ENCODE assay signal across 33 cellular contexts in the genomic region with DNA sequence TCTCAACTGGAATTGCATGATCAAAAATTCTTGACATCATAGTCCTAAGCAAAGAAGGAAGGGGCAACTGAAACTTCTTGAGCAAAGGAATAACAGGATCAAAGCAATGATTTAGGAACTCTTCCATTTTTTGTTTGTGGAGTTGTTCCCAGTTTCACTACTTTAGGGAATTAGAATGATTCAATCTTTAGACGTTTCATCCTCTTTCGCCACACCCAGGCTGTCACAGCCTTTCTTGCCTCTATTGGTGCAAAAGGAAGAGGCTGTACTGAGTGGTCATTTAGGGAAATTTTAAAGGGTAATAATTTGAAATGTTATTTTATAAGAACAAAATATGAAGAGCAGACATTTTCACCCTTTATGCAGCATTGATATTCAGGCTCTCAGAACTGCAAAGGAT.
A peak's percentile ranks its signal among the peaks of the same experiment; 100 is the strongest.
DNase-seq lines count a peak whose midpoint lies in the region; ATAC-seq, FAIRE-seq and TF ChIP-seq lines count a peak whose summit lies in the region.
"Had no signal": no experiment of that assay in that cellular context is flagged by ENCODE, and none has a peak within 500 bp of the region (broad histone marks: within the 10 kb centered on the region; RNA-seq: fewer than 3 reads in every experiment).

No MANE protein-coding gene starts in this region.

- no peak overlapping the region for H3K4me3 ChIP-seq in PC-3 (ENCODE audit: low read length)
- no peak overlapping the region for H3K4me3 ChIP-seq in neural progenitor cell
- no peak overlapping the region for H3K4me3 ChIP-seq in kidney (ENCODE audit: low read length in 2 of 2)
- no peak overlapping the region for H3K4me3 ChIP-seq in lower leg skin (ENCODE audit: low read depth, poor library complexity, severe bottlenecking)
- no peak overlapping the region for H3K4me3 ChIP-seq in colonic mucosa
- H3K4me3 ChIP-seq: Peyer's patch, suprapubic skin, upper lobe of left lung had no signal

- H3K4me2 ChIP-seq in PC-3 (ENCODE audit: low read length) (no peak overlapping the region), neural progenitor cell (no peak overlapping the region)

- H3K27me3 Mint-ChIP-seq in neural progenitor cell (ENCODE audit: insufficient read depth, low read depth) = no peaks in the 10 kb centered on the region
- H3K27me3 Mint-ChIP-seq: activated naive CD8-positive, alpha-beta T cell treated with anti-CD3 and anti-CD28 coated beads, Interleukin-2, amount 10 ng/mL, durations not matched to agents 7 days and 5 days; CD4-positive, CD25-positive, alpha-beta regulatory T cell; central memory CD8-positive, alpha-beta T cell; T-helper 17 cell had no signal

- H3K9me3 ChIP-seq in PC-3 (ENCODE audit: low read length) (no peaks in the 10 kb centered on the region), neural progenitor cell (ENCODE audit: low read depth) (no peaks in the 10 kb centered on the region), kidney (ENCODE audit: control insufficient read depth in 1 of 2, low read length in 2 of 2) (no peaks in the 10 kb centered on the region), colonic mucosa (no peaks in the 10 kb centered on the region)
- H3K9me3 ChIP-seq: Peyer's patch, suprapubic skin, upper lobe of left lung had no signal

- no peak overlapping the region for H3K27ac Mint-ChIP-seq in neural progenitor cell
- H3K27ac Mint-ChIP-seq: activated naive CD8-positive, alpha-beta T cell treated with anti-CD3 and anti-CD28 coated beads, Interleukin-2, amount 10 ng/mL, durations not matched to agents 7 days and 5 days; CD4-positive, CD25-positive, alpha-beta regulatory T cell; natural killer cell; T-helper 17 cell had no signal

- ATAC-seq in PC-3 = no peak; the same call in 1 of the 2 replicates
- ATAC-seq: activated T-cell treated with anti-CD3 and anti-CD28 coated beads, Interleukin-2, amount 50 U/mL, for 4 hours; foreskin keratinocyte; natural killer cell; T-helper 17 cell had no signal

- H3K36me3 ChIP-seq in PC-3 (ENCODE audit: low read depth, low read length) (no peaks in the 10 kb centered on the region), neural progenitor cell (no peaks in the 10 kb centered on the region), kidney (ENCODE audit: control insufficient read depth in 1 of 2, insufficient read depth in 2 of 2, low read length in 2 of 2) (no peaks in the 10 kb centered on the region), colonic mucosa (no peaks in the 10 kb centered on the region)
- H3K36me3 ChIP-seq: Peyer's patch, suprapubic skin, upper lobe of left lung had no signal

- no peak overlapping the region for H3K4me3 Mint-ChIP-seq in neural progenitor cell
- H3K4me3 Mint-ChIP-seq: activated naive CD8-positive, alpha-beta T cell treated with anti-CD3 and anti-CD28 coated beads, Interleukin-2, amount 10 ng/mL, durations not matched to agents 7 days and 5 days; activated T-cell treated with anti-CD3 and anti-CD28 coated beads, Interleukin-2, amount 50 U/mL, for 4 hours; CD4-positive, CD25-positive, alpha-beta regulatory T cell; central memory CD8-positive, alpha-beta T cell; natural killer cell; T-helper 17 cell had no signal

- H3K27ac ChIP-seq in PC-3 (ENCODE audit: low read length) = no peak overlapping the region
- H3K27ac ChIP-seq in neural progenitor cell = no peak overlapping the region
- no peak overlapping the region for H3K27ac ChIP-seq in kidney (ENCODE audit: low read depth in 2 of 2, low read length in 2 of 2)
- H3K27ac ChIP-seq in colonic mucosa = no peak overlapping the region
- H3K27ac ChIP-seq: foreskin keratinocyte, Peyer's patch, suprapubic skin, upper lobe of left lung had no signal

- H3F3A ChIP-seq in PC-3 (ENCODE audit: low read length, unreplicated experiment) (no peaks in the 10 kb centered on the region), neural progenitor cell (ENCODE audit: low read depth) (no peaks in the 10 kb centered on the region)

- H3K79me2 ChIP-seq in PC-3 (ENCODE audit: low read length) (no peaks in the 10 kb centered on the region), neural progenitor cell (ENCODE audit: low read depth) (no peaks in the 10 kb centered on the region)

- H3K4me1 ChIP-seq in PC-3 (ENCODE audit: insufficient read depth, low read length) = no peaks in the 10 kb centered on the region
- no peaks in the 10 kb centered on the region for H3K4me1 ChIP-seq in neural progenitor cell
- no peaks in the 10 kb centered on the region for H3K4me1 ChIP-seq in kidney (ENCODE audit: control insufficient read depth in 1 of 2, insufficient read depth in 1 of 2, low read depth in 1 of 2, low read length in 2 of 2)
- H3K4me1 ChIP-seq in colonic mucosa = no peaks in the 10 kb centered on the region
- H3K4me1 ChIP-seq: foreskin keratinocyte, Peyer's patch, suprapubic skin, upper lobe of left lung had no signal

- no peaks in the 10 kb centered on the region for H3K9me2 ChIP-seq in PC-3 (replicated peaks; ENCODE audit: low read length)

- H3K9me3 Mint-ChIP-seq in neural progenitor cell = peaks cover 9% of the 10 kb centered on the region
- H3K9me3 Mint-ChIP-seq: activated naive CD8-positive, alpha-beta T cell treated with anti-CD3 and anti-CD28 coated beads, Interleukin-2, amount 10 ng/mL, durations not matched to agents 7 days and 5 days; central memory CD8-positive, alpha-beta T cell had no signal

- intact Hi-C loops in PC-3 (cut with micrococcal nuclease) = no loop called here
- intact Hi-C loops in kidney (cut with DNase I) = no loop called here
- intact Hi-C loops in lower leg skin (cut with DNase I; ENCODE audit: low total_unique reads) = no loop called here
- intact Hi-C loops in colonic mucosa (cut with DNase I) = no loop called here

- CTCF ChIA-PET in PC-3 (lab: Charles Lee) = interaction anchor here (0.6 kb wide), 1 partner anchor 895 kb away, joined by 3 read pairs; no protein-coding TSS in a partner anchor

- H3K4me1 Mint-ChIP-seq in neural progenitor cell = no peaks in the 10 kb centered on the region
- H3K4me1 Mint-ChIP-seq: activated naive CD8-positive, alpha-beta T cell treated with anti-CD3 and anti-CD28 coated beads, Interleukin-2, amount 10 ng/mL, durations not matched to agents 7 days and 5 days; CD4-positive, CD25-positive, alpha-beta regulatory T cell; central memory CD8-positive, alpha-beta T cell; natural killer cell; T-helper 17 cell had no signal

- WGBS in lower leg skin, 2 donors = 43 to 62% methylated on average over 2 of the region's 2 CpGs

- FAIRE-seq in G401.6 (lab: Jason Lieb, UNC) = peak; percentile 36
- FAIRE-seq in kidney (lab: Jason Lieb, UNC) = no peak
- FAIRE-seq: GM18507, keratinocyte, small intestine had no signal

- H2AFZ ChIP-seq in PC-3 (ENCODE audit: low read length) (no peak overlapping the region), neural progenitor cell (replicated peaks) (peak overlapping the region; percentile 2)

- TF ChIP-seq CTCF in PC-3 (conservative IDR thresholded peaks at IDR 0.05; ENCODE audit: low read depth, low read length) = no peak
- TF ChIP-seq CTCF in neural progenitor cell (IDR thresholded peaks at IDR 0.05) = no peak
- no peak for TF ChIP-seq CTCF in kidney (IDR thresholded peaks at IDR 0.05; ENCODE audit: borderline replicate concordance, extremely low read depth, insufficient read depth)
- no peak for TF ChIP-seq CTCF in lower leg skin (IDR thresholded peaks at IDR 0.05)
- TF ChIP-seq CTCF in colonic mucosa (IDR thresholded peaks at IDR 0.05) = no peak

- H4K20me1 ChIP-seq in PC-3 (ENCODE audit: low read length) = no peaks in the 10 kb centered on the region
- H4K20me1 ChIP-seq in neural progenitor cell (ENCODE audit: low read depth) = no peaks in the 10 kb centered on the region

- DNase-seq in PC-3 = peak; percentile 4
- DNase-seq in fibroblast of gingiva (ENCODE audit: low read depth) = peak; percentile 52
- DNase-seq in neural progenitor cell (ENCODE audit: low spot score) = no peak
- DNase-seq in kidney = no peak
- no peak for DNase-seq in lower leg skin (ENCODE audit: low spot score in 2 of 2)
- no peak for DNase-seq in A172 (ENCODE audit: low spot score)
- no peak for DNase-seq in colonic mucosa
- DNase-seq: activated gamma-delta T cell; activated naive CD8-positive, alpha-beta T cell treated with anti-CD3 and anti-CD28 coated beads, Interleukin-2, amount 10 ng/mL, durations not matched to agents 7 days and 5 days; activated T-cell treated with anti-CD3 and anti-CD28 coated beads, Interleukin-2, amount 50 U/mL, for 4 hours; Calu3; CD4-positive, CD25-positive, alpha-beta regulatory T cell; DMS79; H7; head of caudate nucleus; KBM-7; natural killer cell; NCI-H1417; NCI-H2029 treated with DMSO at 0.1 percent for 48 hours; NCI-H226; NCI-H69; Peyer's patch; SHP77; small intestine; stimulated activated naive CD4-positive, alpha-beta T cell; T-helper 17 cell; upper lobe of left lung had no signal

- H3K36me3 Mint-ChIP-seq in neural progenitor cell = peaks cover 2% of the 10 kb centered on the region
- H3K36me3 Mint-ChIP-seq: activated naive CD8-positive, alpha-beta T cell treated with anti-CD3 and anti-CD28 coated beads, Interleukin-2, amount 10 ng/mL, durations not matched to agents 7 days and 5 days; CD4-positive, CD25-positive, alpha-beta regulatory T cell had no signal

- no peaks in the 10 kb centered on the region for H3K27me3 ChIP-seq in PC-3 (ENCODE audit: low read length)
- no peaks in the 10 kb centered on the region for H3K27me3 ChIP-seq in neural progenitor cell
- H3K27me3 ChIP-seq in colonic mucosa = no peaks in the 10 kb centered on the region
- H3K27me3 ChIP-seq: foreskin keratinocyte, Peyer's patch, suprapubic skin, upper lobe of left lung had no signal

- POLR2A ChIA-PET in PC-3 (lab: Charles Lee; ENCODE audit: unreplicated experiment) = no interaction called here

- BruUV-seq in PC-3 (replicated peaks; lab: Mats Ljungman, UMichigan) = no TSS peak

- TF ChIP-seq POLR2A in lower leg skin (IDR thresholded peaks at IDR 0.05) = no peak

- H3K9ac ChIP-seq in PC-3 (ENCODE audit: low read length) (no peak overlapping the region), neural progenitor cell (no peak overlapping the region), kidney (ENCODE audit: low read length in 2 of 2) (no peak overlapping the region), colonic mucosa (ENCODE audit: low read depth in 2 of 2, low read length in 2 of 2) (no peak overlapping the region)

Comparison
In these comparisons a context has a peak if more than half of its experiments do, and no peak if none do; other contexts are left out.
1. DNase-seq: peak in PC-3 (single experiment) and fibroblast of gingiva (single experiment); none in neural progenitor cell (single experiment), kidney (single experiment), lower leg skin (0 of 2), A172 (single experiment) and colonic mucosa (single experiment).